Comparison of ENCODE assay signal across 8 cellular contexts in genomic region chr3:195558602-195559001, GRCh38. TPM values are rescaled to one million over a fixed set of nuclear protein-coding genes. Genes with fewer than 3 reads are reported as not detected.
DNase-seq lines count a peak whose midpoint lies in the region; ATAC-seq and TF ChIP-seq lines count a peak whose summit lies in the region.

No MANE protein-coding gene starts in this region.

- no peaks in the 10 kb centered on the region for H3K79me2 ChIP-seq in HCT116 (ENCODE audit: insufficient read depth, low read length)

- peak; percentile 93 for TF ChIP-seq RAD21 in HCT116 (IDR thresholded peaks at IDR 0.05; ENCODE audit: low read depth)

- no TSS peak for BruUV-seq in HCT116 (replicated peaks; lab: Mats Ljungman, UMichigan)

- no peaks in the 10 kb centered on the region for H3K9me3 ChIP-seq in HCT116 (ENCODE audit: control insufficient read depth in 1 of 2, insufficient read depth in 1 of 2, low read depth in 1 of 2, low read length in 2 of 2)

- no peaks in the 10 kb centered on the region for H3K27me3 ChIP-seq in HCT116 (ENCODE audit: insufficient read depth, low read length)

- peak; percentile 63 for DNase-seq in DMS 273 treated with DMSO at 0.1 percent for 48 hours (lab: John Stamatoyannopoulos, UW)
- DNase-seq in HCT116 (ENCODE audit: low read depth, low spot score) = peak; percentile 52
- DNase-seq in NCI-H69 (lab: John Stamatoyannopoulos, UW) = peak; percentile 94
- peak; percentile 61 for DNase-seq in cerebellar cortex (ENCODE audit: low spot score)
- peak; percentile 19 for DNase-seq in non-pigmented ciliary epithelial cell (ENCODE audit: low read depth)
- no peak for DNase-seq in coronary artery (ENCODE audit: low spot score)

- peaks cover 0 to 13% of the 10 kb centered on the region in 2 experiments; a peak in 2 of 4 replicates for H3K4me1 ChIP-seq in HCT116 (ENCODE audit: control insufficient read depth in 1 of 2, insufficient read depth in 2 of 2, low read length in 2 of 2)

- RAD21 ChIA-PET in HCT116 (lab: Charles Lee; ENCODE audit: low non-redundant PET in 1 of 2, low total read pairs in 2 of 2, uncharacterized antibody in 2 of 2, unreplicated experiment in 2 of 2) = no interaction called here

- H3K36me3 ChIP-seq in HCT116 (ENCODE audit: control insufficient read depth in 1 of 2, insufficient read depth in 2 of 2, low read length in 2 of 2) = no peaks in the 10 kb centered on the region

- CTCF ChIA-PET in HCT116 (lab: Charles Lee) = interaction anchor here (0.6 to 1.6 kb wide), 2 partner anchors 10 to 292 kb away, joined by 3 to 4 read pairs; no protein-coding TSS in a partner anchor

- no peak overlapping the region for H3K4me3 ChIP-seq in HCT116 (replicated peaks in 1 of 2; ENCODE audit: low read depth in 1 of 2, low read length in 2 of 2)
- H3K4me3 ChIP-seq in coronary artery = no peak overlapping the region

- intact Hi-C loops in HCT116 (cut with micrococcal nuclease) = loop anchor here (1.0 to 5.0 kb wide), 2 partner anchors 219 to 293 kb away; no protein-coding TSS in a partner anchor

- H3K9me2 ChIP-seq in HCT116 (ENCODE audit: insufficient read depth) = no peaks in the 10 kb centered on the region

- peak; percentile 84 for ATAC-seq in HCT116
- no peak for ATAC-seq in GM19395 (IDR thresholded peaks at IDR 0.05; ENCODE audit: unreplicated experiment)
- ATAC-seq in HG02571 (IDR thresholded peaks at IDR 0.05; ENCODE audit: unreplicated experiment) = no peak

- TF ChIP-seq CTCF in HCT116 (IDR thresholded peaks at IDR 0.05 in 2 of 3, conservative IDR thresholded peaks at IDR 0.05 in 1 of 3; ENCODE audit: borderline replicate concordance in 1 of 3, insufficient read depth in 1 of 3, low read depth in 2 of 3, low read length in 2 of 3) (peak; percentile 64 to 90 (median 67)), coronary artery (IDR thresholded peaks at IDR 0.05) (no peak)

- no peak overlapping the region for H3K4me2 ChIP-seq in HCT116 (ENCODE audit: low read length)

- no peak for TF ChIP-seq POLR2A in HCT116 (IDR thresholded peaks at IDR 0.05; ENCODE audit: borderline replicate concordance, extremely low read depth, insufficient read depth, insufficient read length)

- H4K20me1 ChIP-seq in HCT116 (ENCODE audit: insufficient read depth) = no peaks in the 10 kb centered on the region

- H3K9ac ChIP-seq in HCT116 (ENCODE audit: low read length) = no peak overlapping the region

- POLR2A ChIA-PET in HCT116 (lab: Charles Lee) = no interaction called here

- H2AFZ ChIP-seq in HCT116 (ENCODE audit: low read depth, low read length, poor library complexity, severe bottlenecking) = peak overlapping the region; percentile 62

- H3K27ac ChIP-seq in HCT116 (ENCODE audit: low read depth, low read length) (no peak overlapping the region), coronary artery (no peak overlapping the region)

TF ChIP-seq in HCT116, 20 proteins besides CTCF, POLR2A, EP300 and RAD21:
- TF ChIP-seq CBX3 (IDR thresholded peaks at IDR 0.05; ENCODE audit: low read depth) (0 out of 2 replicates have a peak, but pooled peaks have one; percentile 29), TCF7L2 (IDR thresholded peaks at IDR 0.05; ENCODE audit: borderline replicate concordance, extremely low read depth, insufficient read depth, insufficient read length) (no peak)

RNA-seq across cellular contexts. Expression of gene PPP1R2, which starts 15.5 kb away (rescaled TPM):
- 46.1 TPM for total RNA-seq in HCT116 (2021; ENCODE audit: unreplicated experiment)
- polyA plus RNA-seq in HCT116 (2012) = 24.0 and 27.0 TPM in 2 replicates

RNA-seq across cellular contexts. Expression of gene APOD, which starts 25.1 kb away (rescaled TPM):
- 0.76 TPM for total RNA-seq in HCT116 (2021; ENCODE audit: unreplicated experiment)
- 0.85 and 0.91 TPM in 2 replicates for polyA plus RNA-seq in HCT116 (2012)
